ENCODE assay signal across 8 cellular contexts in the genomic region with DNA sequence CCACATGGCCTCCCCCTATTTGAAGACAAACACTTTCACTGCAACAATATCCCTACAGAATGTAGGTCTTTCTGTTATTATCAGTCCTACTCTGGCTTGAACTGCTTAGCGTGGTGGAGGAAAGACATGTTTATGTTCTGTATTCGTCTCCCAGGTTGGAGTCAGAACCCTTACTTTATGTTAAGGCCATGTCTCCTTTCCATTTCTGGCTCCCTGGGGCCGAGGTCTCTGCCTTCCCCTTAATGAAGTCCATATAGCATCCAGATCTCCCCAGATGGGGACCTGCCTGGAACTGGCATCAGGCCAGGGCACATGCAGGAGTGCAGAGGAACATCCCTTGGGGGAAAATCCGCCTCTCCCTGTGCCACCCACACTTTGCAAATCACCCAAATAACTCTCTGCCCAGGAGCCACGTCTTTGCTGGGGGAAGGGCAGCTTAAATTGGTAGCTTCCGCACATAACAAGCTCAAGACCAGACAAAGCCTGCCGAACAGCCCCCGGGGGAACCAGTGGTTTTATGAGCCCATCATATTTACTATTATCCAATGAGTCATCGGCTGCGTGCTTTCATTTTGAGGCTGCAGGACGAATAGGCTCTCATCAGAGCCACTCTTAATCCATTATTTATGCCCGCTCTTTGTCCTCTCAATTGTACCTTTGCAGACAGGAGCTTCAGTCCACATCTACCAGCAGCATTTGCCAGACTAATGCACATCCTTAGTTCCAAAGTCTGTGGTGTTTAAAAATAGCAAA.
A peak's percentile ranks its signal among the peaks of the same experiment; 100 is the strongest.
DNase-seq lines count a peak whose midpoint lies in the region; ATAC-seq and TF ChIP-seq lines count a peak whose summit lies in the region.

No MANE protein-coding gene starts in this region.

- H3K4me2 ChIP-seq in HCT116 (ENCODE audit: low read length), result peak overlapping the region; percentile 72
- H3K4me2 ChIP-seq in smooth muscle cell, result peak overlapping the region; percentile 85

- H3K36me3 ChIP-seq in ACC112 (ENCODE audit: insufficient read depth, low read length) (no peaks in the 10 kb centered on the region), HCT116 (ENCODE audit: control insufficient read depth in 1 of 2, insufficient read depth in 2 of 2, low read length in 2 of 2) (no peaks in the 10 kb centered on the region), colonic mucosa (no peaks in the 10 kb centered on the region), smooth muscle cell (ENCODE audit: low read depth) (no peaks in the 10 kb centered on the region)

- POLR2A ChIA-PET in HCT116 (lab: Charles Lee), result no interaction called here

- peak overlapping the region; percentile 70 for H3K4me3 ChIP-seq in ACC112 (ENCODE audit: low read depth, low read length)
- H3K4me3 ChIP-seq in HCT116 (replicated peaks in 1 of 2; ENCODE audit: low read depth in 1 of 2, low read length in 2 of 2), result peak overlapping the region; percentile 10 to 37; a peak in 2 of 4 replicates
- no peak overlapping the region for H3K4me3 ChIP-seq in colonic mucosa
- H3K4me3 ChIP-seq in smooth muscle cell, result peak overlapping the region; percentile 33

- TF ChIP-seq RAD21 in HCT116 (IDR thresholded peaks at IDR 0.05; ENCODE audit: low read depth), result 0 out of 2 replicates have a peak, but pooled peaks have one; percentile 2

- TF ChIP-seq CTCF in HCT116 (IDR thresholded peaks at IDR 0.05 in 2 of 3, conservative IDR thresholded peaks at IDR 0.05 in 1 of 3; ENCODE audit: borderline replicate concordance in 1 of 3, insufficient read depth in 1 of 3, low read depth in 2 of 3, low read length in 2 of 3) (no peak), colonic mucosa (IDR thresholded peaks at IDR 0.05) (no peak), smooth muscle cell (IDR thresholded peaks at IDR 0.05; ENCODE audit: borderline replicate concordance, insufficient read depth, poor library complexity, severe bottlenecking) (no peak)

- CTCF ChIA-PET in HCT116 (lab: Charles Lee), result interaction anchor here (1.4 kb wide), 1 partner anchor 43 kb away, joined by 4 read pairs; no protein-coding TSS in a partner anchor

- no peaks in the 10 kb centered on the region for H4K20me1 ChIP-seq in HCT116 (ENCODE audit: insufficient read depth)
- H4K20me1 ChIP-seq in smooth muscle cell (ENCODE audit: low read depth), result no peaks in the 10 kb centered on the region

- intact Hi-C loops in HCT116 (cut with micrococcal nuclease), result no loop called here
- intact Hi-C loops in colonic mucosa (cut with DNase I), result no loop called here

- no peaks in the 10 kb centered on the region for H3K9me3 ChIP-seq in HCT116 (ENCODE audit: control insufficient read depth in 1 of 2, insufficient read depth in 1 of 2, low read depth in 1 of 2, low read length in 2 of 2)
- H3K9me3 ChIP-seq in colonic mucosa, result no peaks in the 10 kb centered on the region
- no peaks in the 10 kb centered on the region for H3K9me3 ChIP-seq in smooth muscle cell (replicated peaks; ENCODE audit: low read depth)

- 9% methylated on average over 12 of the region's 12 CpGs for WGBS in smooth muscle cell (ENCODE audit: low lambda C conversion rate)

- H3K9ac ChIP-seq in HCT116 (ENCODE audit: low read length) (no peak overlapping the region), colonic mucosa (ENCODE audit: low read depth in 2 of 2, low read length in 2 of 2) (no peak overlapping the region), smooth muscle cell (ENCODE audit: low read depth) (peak overlapping the region; percentile 60)

- H2AFZ ChIP-seq in ACC112 (ENCODE audit: low read length, unreplicated experiment) (peak overlapping the region; percentile 86), HCT116 (ENCODE audit: low read depth, low read length, poor library complexity, severe bottlenecking) (peak overlapping the region; percentile 88), smooth muscle cell (ENCODE audit: low read depth) (no peak overlapping the region)

- H3K9me3 Mint-ChIP-seq in activated naive CD4-positive, alpha-beta T cell treated with anti-CD3 and anti-CD28 coated beads, Interleukin-2, amount 50 U/mL, for 72 hours, result peaks cover 0 to 4% of the 10 kb centered on the region in 2 donors

- H3F3A ChIP-seq in smooth muscle cell (ENCODE audit: low read depth), result no peaks in the 10 kb centered on the region

- BruUV-seq in HCT116 (replicated peaks; lab: Mats Ljungman, UMichigan), result no TSS peak

- H3K79me2 ChIP-seq in ACC112 (ENCODE audit: control insufficient read depth, insufficient read depth, low read length, unreplicated experiment), result no peaks in the 10 kb centered on the region
- H3K79me2 ChIP-seq in HCT116 (ENCODE audit: insufficient read depth, low read length), result no peaks in the 10 kb centered on the region
- no peaks in the 10 kb centered on the region for H3K79me2 ChIP-seq in smooth muscle cell (ENCODE audit: low read depth)

- RAD21 ChIA-PET in HCT116 (lab: Charles Lee; ENCODE audit: low non-redundant PET in 1 of 2, low total read pairs in 2 of 2, uncharacterized antibody in 2 of 2, unreplicated experiment in 2 of 2), result no interaction called here

- TF ChIP-seq POLR2A in HCT116 (IDR thresholded peaks at IDR 0.05; ENCODE audit: borderline replicate concordance, extremely low read depth, insufficient read depth, insufficient read length), result no peak

- H3K27me3 ChIP-seq in ACC112 (ENCODE audit: insufficient read depth, low read length), result peaks cover 8% of the 10 kb centered on the region
- peaks cover 52% of the 10 kb centered on the region; the same call in 1 of the 2 replicates for H3K27me3 ChIP-seq in HCT116 (ENCODE audit: insufficient read depth, low read length)
- H3K27me3 ChIP-seq in colonic mucosa, result no peaks in the 10 kb centered on the region
- H3K27me3 ChIP-seq in smooth muscle cell (ENCODE audit: low read depth), result peaks cover 7% of the 10 kb centered on the region

- H3K27ac Mint-ChIP-seq in activated naive CD4-positive, alpha-beta T cell treated with anti-CD3 and anti-CD28 coated beads, Interleukin-2, amount 50 U/mL, for 72 hours, result no peak overlapping the region

- H3K27ac ChIP-seq in ACC112 (ENCODE audit: low read depth, low read length), result peak overlapping the region; percentile 24; the same call in 1 of the 2 replicates
- H3K27ac ChIP-seq in HCT116 (ENCODE audit: low read depth, low read length), result no peak overlapping the region
- H3K27ac ChIP-seq in colonic mucosa, result no peak overlapping the region
- peak overlapping the region; percentile 54 for H3K27ac ChIP-seq in smooth muscle cell (ENCODE audit: low read depth)

- H3K4me1 ChIP-seq in ACC112 (ENCODE audit: control insufficient read depth, insufficient read depth, low read length, unreplicated experiment) (peaks cover 34% of the 10 kb centered on the region), HCT116 (ENCODE audit: control insufficient read depth in 1 of 2, insufficient read depth in 2 of 2, low read length in 2 of 2) (peaks cover 33 to 36% of the 10 kb centered on the region in 2 experiments), colonic mucosa (peaks cover 18% of the 10 kb centered on the region), smooth muscle cell (ENCODE audit: low read depth) (peaks cover 15% of the 10 kb centered on the region)

- H3K9me2 ChIP-seq in HCT116 (ENCODE audit: insufficient read depth), result no peaks in the 10 kb centered on the region

- DNase-seq in HCT116 (ENCODE audit: low read depth, low spot score) (peak; percentile 45), NCI-H69 (lab: John Stamatoyannopoulos, UW) (peak; percentile 98), colonic mucosa (peak; percentile 48), smooth muscle cell (lab: John Stamatoyannopoulos, UW; ENCODE audit: unreplicated experiment) (peak; percentile 23)
- DNase-seq in stimulated activated CD4-positive, alpha-beta T cell treated with anti-CD3 and anti-CD28 coated beads, Interleukin-1b, Interleukin-23, amount 100 ng/mL, for 48 hours, result no peak
- no peak for DNase-seq in activated naive CD4-positive, alpha-beta T cell treated with anti-CD3 and anti-CD28 coated beads, Interleukin-2, amount 50 U/mL, for 72 hours (ENCODE audit: low spot score in 2 of 2)

- H3K36me3 Mint-ChIP-seq in activated naive CD4-positive, alpha-beta T cell treated with anti-CD3 and anti-CD28 coated beads, Interleukin-2, amount 50 U/mL, for 72 hours, result peaks cover 4 to 14% of the 10 kb centered on the region in 2 donors

- ATAC-seq in HCT116 (peak; percentile 72), GM21723 (IDR thresholded peaks at IDR 0.05; ENCODE audit: unreplicated experiment) (no peak)
- no peak for ATAC-seq in activated naive CD4-positive, alpha-beta T cell treated with anti-CD3 and anti-CD28 coated beads, Interleukin-2, amount 50 U/mL, for 72 hours

TF ChIP-seq in HCT116, 20 proteins besides CTCF, POLR2A, EP300 and RAD21 (continues in another document):
- TF ChIP-seq, protein P1, sequence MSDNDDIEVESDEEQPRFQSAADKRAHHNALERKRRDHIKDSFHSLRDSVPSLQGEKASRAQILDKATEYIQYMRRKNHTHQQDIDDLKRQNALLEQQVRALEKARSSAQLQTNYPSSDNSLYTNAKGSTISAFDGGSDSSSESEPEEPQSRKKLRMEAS (IDR thresholded peaks at IDR 0.05), result no peak; the same call in none of the 2 replicates
- TF ChIP-seq YY1 (IDR thresholded peaks at IDR 0.05; ENCODE audit: extremely low read depth, insufficient replicate concordance, low read depth, low read length), result no peak
- peak; percentile 30; the same call in 1 of the 2 replicates for TF ChIP-seq POLR2AphosphoS5 (IDR thresholded peaks at IDR 0.05; ENCODE audit: low read depth, low read length)
- peak; percentile 42; the same call in 1 of the 2 replicates for TF ChIP-seq EGR1 (IDR thresholded peaks at IDR 0.05; ENCODE audit: low read depth)

Comparison
In these comparisons a context has a peak if more than half of its experiments do, and no peak if none do; other contexts are left out.
1. H3K27ac ChIP-seq: peak in ACC112 (single experiment) and smooth muscle cell (single experiment); none in HCT116 (single experiment) and colonic mucosa (single experiment).
2. DNase-seq: peak in HCT116 (single experiment), NCI-H69 (single experiment), colonic mucosa (single experiment) and smooth muscle cell (single experiment); none in stimulated activated CD4-positive, alpha-beta T cell treated with anti-CD3 and anti-CD28 coated beads, Interleukin-1b, Interleukin-23, amount 100 ng/mL, for 48 hours (single experiment) and activated naive CD4-positive, alpha-beta T cell treated with anti-CD3 and anti-CD28 coated beads, Interleukin-2, amount 50 U/mL, for 72 hours (0 of 2).